9 cellular contexts compared by ENCODE assay signal in the genomic region with DNA sequence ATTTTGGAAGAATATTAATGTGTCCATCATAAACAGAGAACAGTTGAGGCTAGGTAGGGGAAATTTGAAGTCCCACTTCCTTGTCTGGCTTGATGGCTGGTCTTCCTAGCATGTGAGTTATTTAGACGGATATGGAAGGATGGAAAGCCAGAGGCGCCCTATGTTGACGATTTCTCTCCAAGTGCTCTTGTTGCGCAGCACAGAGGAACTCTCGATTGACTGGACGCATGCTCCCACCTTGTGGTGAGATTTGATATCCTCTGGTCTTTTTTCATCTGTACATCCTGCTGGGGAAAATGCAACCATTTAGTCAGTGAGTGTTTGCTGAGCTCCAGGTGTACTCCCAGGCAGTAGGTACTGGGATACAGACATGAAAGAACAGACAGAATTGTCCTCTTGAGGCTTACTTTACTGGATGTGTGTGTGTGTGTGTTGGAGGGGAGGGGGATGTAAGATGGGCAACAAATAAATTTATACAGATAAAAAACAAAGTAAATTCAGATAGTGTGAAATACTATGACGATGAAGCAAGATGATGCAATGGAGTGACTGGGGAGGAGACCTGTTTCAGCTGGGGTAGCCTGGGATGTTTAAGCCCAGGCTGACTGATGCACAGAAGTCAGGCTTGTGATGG.
DNase-seq lines count a peak whose midpoint lies in the region; ATAC-seq and TF ChIP-seq lines count a peak whose summit lies in the region.
"Had no signal": no experiment of that assay in that cellular context is flagged by ENCODE, and none has a peak within 500 bp of the region (broad histone marks: within the 10 kb centered on the region; RNA-seq: fewer than 3 reads in every experiment).

No MANE protein-coding gene starts in this region.

- H3K27ac Mint-ChIP-seq in activated CD4-positive, alpha-beta T cell treated with anti-CD3 and anti-CD28 coated beads, Interleukin-2, amount 10 ng/mL, durations not matched to agents 7 days and 5 days = no peak overlapping the region
- H3K27ac Mint-ChIP-seq: stimulated activated naive CD8-positive, alpha-beta T cell treated with anti-CD3 and anti-CD28 coated beads, Interleukin-15, Interleukin-2, amounts not matched to agents 100 ng/mL and 50 ng/mL, for 24 hours had no signal

- H3K4me3 Mint-ChIP-seq in activated CD4-positive, alpha-beta T cell treated with anti-CD3 and anti-CD28 coated beads, Interleukin-2, amount 10 ng/mL, durations not matched to agents 7 days and 5 days = no peak overlapping the region
- H3K4me3 Mint-ChIP-seq: stimulated activated naive CD8-positive, alpha-beta T cell treated with anti-CD3 and anti-CD28 coated beads, Interleukin-15, Interleukin-2, amounts not matched to agents 100 ng/mL and 50 ng/mL, for 24 hours had no signal

- POLR2A ChIA-PET in activated CD4-positive, alpha-beta T cell treated with anti-CD3 and anti-CD28 coated beads, Interleukin-2, amount 10 ng/mL, durations not matched to agents 7 days and 5 days (lab: Charles Lee) = no interaction called here

- H3K9me3 Mint-ChIP-seq in activated CD4-positive, alpha-beta T cell treated with anti-CD3 and anti-CD28 coated beads, Interleukin-2, amount 10 ng/mL, durations not matched to agents 7 days and 5 days = no peaks in the 10 kb centered on the region
- H3K9me3 Mint-ChIP-seq: stimulated activated naive CD8-positive, alpha-beta T cell treated with anti-CD3 and anti-CD28 coated beads, Interleukin-15, Interleukin-2, amounts not matched to agents 100 ng/mL and 50 ng/mL, for 24 hours had no signal

- TF ChIP-seq CTCF in HFF-Myc (IDR thresholded peaks at IDR 0.05; ENCODE audit: low read depth, low read length, missing control alignments) = peak; percentile 56
- TF ChIP-seq CTCF in omental fat pad (IDR thresholded peaks at IDR 0.05) = peak in 2 of 3 donors; percentile 17 to 65

- no peaks in the 10 kb centered on the region for H3K36me3 Mint-ChIP-seq in activated CD4-positive, alpha-beta T cell treated with anti-CD3 and anti-CD28 coated beads, Interleukin-2, amount 10 ng/mL, durations not matched to agents 7 days and 5 days (ENCODE audit: low read depth)

- ATAC-seq in omental fat pad (ENCODE audit: low FRiP score) = peak; percentile 88
- no peak for ATAC-seq in GM21526 (IDR thresholded peaks at IDR 0.05; ENCODE audit: low FRiP score, unreplicated experiment)
- ATAC-seq in HG03460 (IDR thresholded peaks at IDR 0.05; ENCODE audit: unreplicated experiment) = no peak

- H3K27me3 Mint-ChIP-seq in activated CD4-positive, alpha-beta T cell treated with anti-CD3 and anti-CD28 coated beads, Interleukin-2, amount 10 ng/mL, durations not matched to agents 7 days and 5 days = peaks cover 11% of the 10 kb centered on the region

- CTCF ChIA-PET in activated CD4-positive, alpha-beta T cell treated with anti-CD3 and anti-CD28 coated beads, Interleukin-2, amount 10 ng/mL, durations not matched to agents 7 days and 5 days (lab: Charles Lee) = no interaction called here

- DNase-seq in DMS114 treated with DMSO at 0.1 percent for 48 hours (lab: John Stamatoyannopoulos, UW; ENCODE audit: unreplicated experiment) = peak; percentile 91
- peak; percentile 78 for DNase-seq in HFF-Myc (ENCODE audit: extremely low read depth, low read depth)
- peak; percentile 76 for DNase-seq in NCI-H226
- DNase-seq in activated CD4-positive, alpha-beta T cell treated with anti-CD3 and anti-CD28 coated beads, Interleukin-2, amount 10 ng/mL, durations not matched to agents 7 days and 5 days = peak; percentile 46
- peak; percentile 89 for DNase-seq in fibroblast of the conjunctiva (ENCODE audit: low read depth)
- DNase-seq in omental fat pad (ENCODE audit: low spot score) = no peak

- no peaks in the 10 kb centered on the region for H3K4me1 Mint-ChIP-seq in activated CD4-positive, alpha-beta T cell treated with anti-CD3 and anti-CD28 coated beads, Interleukin-2, amount 10 ng/mL, durations not matched to agents 7 days and 5 days

- no peak overlapping the region for H3K4me3 ChIP-seq in HFF-Myc (replicated peaks; ENCODE audit: low read depth, low read length)
